11 cellular contexts compared by ENCODE assay signal in genomic region chr12:11621797-11622423, GRCh38. TPM values are rescaled to one million over a fixed set of nuclear protein-coding genes. Genes with fewer than 3 reads are reported as not detected.
DNase-seq lines count a peak whose midpoint lies in the region; FAIRE-seq and TF ChIP-seq lines count a peak whose summit lies in the region.
"Had no signal": no experiment of that assay in that cellular context is flagged by ENCODE, and none has a peak within 500 bp of the region (broad histone marks: within the 10 kb centered on the region; RNA-seq: fewer than 3 reads in every experiment).

No MANE protein-coding gene starts in this region.

- H3K9ac ChIP-seq in smooth muscle cell (ENCODE audit: low read depth): no peak overlapping the region
- H3K9ac ChIP-seq: BLaER1 had no signal

- H3K36me3 ChIP-seq in Peyer's patch: no peaks in the 10 kb centered on the region
- H3K36me3 ChIP-seq in smooth muscle cell (ENCODE audit: low read depth): no peaks in the 10 kb centered on the region
- H3K36me3 ChIP-seq: BLaER1, cardiac muscle cell, neutrophil had no signal

- no peaks in the 10 kb centered on the region for H3K9me3 Mint-ChIP-seq in activated T-cell treated with anti-CD3 and anti-CD28 coated beads, Interleukin-2, amount 50 U/mL, for 24 hours

- no peaks in the 10 kb centered on the region for H3K27me3 ChIP-seq in Peyer's patch
- no peaks in the 10 kb centered on the region for H3K27me3 ChIP-seq in smooth muscle cell (ENCODE audit: low read depth)
- H3K27me3 ChIP-seq: BLaER1, cardiac muscle cell, neutrophil had no signal

- H3K27ac Mint-ChIP-seq in activated T-cell treated with anti-CD3 and anti-CD28 coated beads, Interleukin-2, amount 50 U/mL, for 24 hours: no peak overlapping the region

- H3K4me3 ChIP-seq in Peyer's patch (no peak overlapping the region), smooth muscle cell (no peak overlapping the region)
- H3K4me3 ChIP-seq: BLaER1, cardiac muscle cell had no signal

- peaks cover 7% of the 10 kb centered on the region for H3K4me1 Mint-ChIP-seq in activated T-cell treated with anti-CD3 and anti-CD28 coated beads, Interleukin-2, amount 50 U/mL, for 24 hours (ENCODE audit: low read depth)

- no peak overlapping the region for H3K27ac ChIP-seq in Peyer's patch
- peak overlapping the region; percentile 76 for H3K27ac ChIP-seq in smooth muscle cell (ENCODE audit: low read depth)
- H3K27ac ChIP-seq: BLaER1, cardiac muscle cell, neutrophil had no signal

- no peak for FAIRE-seq in urothelium cell line (lab: Jason Lieb, UNC)

- 62% methylated on average over 5 of the region's 5 CpGs for WGBS in smooth muscle cell (ENCODE audit: low lambda C conversion rate)

- no peak overlapping the region for H3K4me3 Mint-ChIP-seq in activated T-cell treated with anti-CD3 and anti-CD28 coated beads, Interleukin-2, amount 50 U/mL, for 24 hours

- TF ChIP-seq CTCF in Peyer's patch (IDR thresholded peaks at IDR 0.05) (peak in 3 of 6 experiments; percentile 24 to 47 (median 34)), smooth muscle cell (IDR thresholded peaks at IDR 0.05; ENCODE audit: borderline replicate concordance, insufficient read depth, poor library complexity, severe bottlenecking) (no peak)

- H3F3A ChIP-seq in smooth muscle cell (ENCODE audit: low read depth): peaks cover 14% of the 10 kb centered on the region

- no peak overlapping the region for H2AFZ ChIP-seq in smooth muscle cell (ENCODE audit: low read depth)

- peak; percentile 1 for DNase-seq in activated T-cell treated with anti-CD3 and anti-CD28 coated beads for 1 hour (ENCODE audit: low read depth)
- no peak for DNase-seq in activated T-cell treated with anti-CD3 and anti-CD28 coated beads, Interleukin-2, amount 50 U/mL, for 24 hours
- DNase-seq in Peyer's patch: peak in 2 of 3 donors; percentile 37 to 59
- DNase-seq in dermis blood vessel endothelial cell: peak; percentile 56
- no peak for DNase-seq in smooth muscle cell (lab: John Stamatoyannopoulos, UW; ENCODE audit: unreplicated experiment)
- no peak for DNase-seq in urothelium cell line (ENCODE audit: low spot score)
- no peak for DNase-seq in UCSD-AML1 (lab: John Stamatoyannopoulos, UW; ENCODE audit: unreplicated experiment)
- DNase-seq in HCEC 1CT: no peak

- no peaks in the 10 kb centered on the region for H3K27me3 Mint-ChIP-seq in activated T-cell treated with anti-CD3 and anti-CD28 coated beads, Interleukin-2, amount 50 U/mL, for 24 hours

- H3K9me3 ChIP-seq in Peyer's patch (no peaks in the 10 kb centered on the region), smooth muscle cell (replicated peaks; ENCODE audit: low read depth) (no peaks in the 10 kb centered on the region)
- H3K9me3 ChIP-seq: neutrophil had no signal

- H3K4me1 ChIP-seq in Peyer's patch: no peaks in the 10 kb centered on the region
- H3K4me1 ChIP-seq in smooth muscle cell (ENCODE audit: low read depth): peaks cover 19% of the 10 kb centered on the region
- H3K4me1 ChIP-seq: BLaER1 had no signal

- no peak for TF ChIP-seq POLR2A in Peyer's patch (IDR thresholded peaks at IDR 0.05)

- H4K20me1 ChIP-seq in smooth muscle cell (ENCODE audit: low read depth): no peaks in the 10 kb centered on the region
- H4K20me1 ChIP-seq: BLaER1 had no signal

- H3K36me3 Mint-ChIP-seq in activated T-cell treated with anti-CD3 and anti-CD28 coated beads, Interleukin-2, amount 50 U/mL, for 24 hours (ENCODE audit: low read depth): no peaks in the 10 kb centered on the region

- no peak overlapping the region for H3K4me2 ChIP-seq in smooth muscle cell
- H3K4me2 ChIP-seq: BLaER1 had no signal

- no peaks in the 10 kb centered on the region for H3K79me2 ChIP-seq in smooth muscle cell (ENCODE audit: low read depth)

RNA-seq across cellular contexts. Expression of gene ETV6, which starts 27.6 kb away (rescaled TPM):
- total RNA-seq in Peyer's patch: 10 to 100 TPM; 35.4 to 49.5 (median 42.2) TPM
- 9.9 and 16.1 TPM in 2 replicates for total RNA-seq in dermis blood vessel endothelial cell
- 21.9 and 23.8 TPM in 2 replicates for total RNA-seq in smooth muscle cell
- 11.5 and 19.8 TPM in 2 replicates for polyA plus RNA-seq in smooth muscle cell

Comparison
In these comparisons a context has a peak if more than half of its experiments do, and no peak if none do; other contexts are left out.
1. DNase-seq: peak in activated T-cell treated with anti-CD3 and anti-CD28 coated beads for 1 hour (single experiment), Peyer's patch (2 of 3) and dermis blood vessel endothelial cell (single experiment); none in activated T-cell treated with anti-CD3 and anti-CD28 coated beads, Interleukin-2, amount 50 U/mL, for 24 hours (single experiment), smooth muscle cell (single experiment), urothelium cell line (single experiment), UCSD-AML1 (single experiment) and HCEC 1CT (single experiment).